In the genomic region with DNA sequence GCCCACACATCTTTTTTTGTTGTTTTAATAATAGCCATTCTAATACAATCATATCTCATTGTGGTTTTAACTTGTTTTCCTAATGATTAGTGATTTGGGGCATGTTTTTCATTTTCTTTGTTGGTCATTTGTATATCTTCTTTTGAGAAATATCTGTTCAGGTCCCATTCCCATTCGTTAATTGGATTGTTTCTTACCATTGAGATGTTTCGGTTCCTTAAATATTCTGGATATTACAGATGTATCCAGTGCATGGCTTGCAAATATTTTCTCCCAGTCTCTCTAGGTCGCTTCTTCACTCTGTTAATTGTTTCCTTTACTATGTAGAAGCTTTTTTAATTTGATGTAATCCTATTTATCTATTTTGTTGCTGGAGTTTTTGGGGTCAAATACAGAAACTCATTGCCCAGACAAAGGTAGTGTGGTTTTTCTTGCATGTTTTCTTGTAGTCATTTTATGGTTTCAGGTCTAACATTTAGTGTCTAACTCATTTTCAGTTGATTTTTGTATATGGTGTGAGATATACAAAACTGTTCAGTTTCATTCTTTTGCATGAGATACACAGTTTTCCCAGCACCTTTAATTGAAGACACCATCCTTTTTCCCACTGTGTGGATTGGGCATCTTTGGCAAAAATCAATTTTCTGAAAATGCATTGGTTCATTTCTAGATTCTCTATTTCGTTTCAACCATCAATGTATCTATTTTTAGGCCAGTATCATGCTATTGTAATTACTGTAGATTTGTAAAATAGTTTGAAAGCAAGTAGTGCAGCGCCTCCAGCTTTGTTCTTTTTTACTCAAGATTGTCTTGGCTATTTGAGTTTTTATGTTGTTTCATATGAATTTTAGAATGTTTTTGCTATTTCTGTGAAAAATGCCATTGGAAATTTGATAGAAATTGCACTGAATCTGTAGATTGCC, we compare ENCODE assay signal across 18 cellular contexts.
A peak's percentile ranks its signal among the peaks of the same experiment; 100 is the strongest.
DNase-seq lines count a peak whose midpoint lies in the region; ATAC-seq, FAIRE-seq and TF ChIP-seq lines count a peak whose summit lies in the region.
"Had no signal": no experiment of that assay in that cellular context is flagged by ENCODE, and none has a peak within 500 bp of the region (broad histone marks: within the 10 kb centered on the region; RNA-seq: fewer than 3 reads in every experiment).

No MANE protein-coding gene starts in this region.

- ATAC-seq in HG02852 (IDR thresholded peaks at IDR 0.05; ENCODE audit: unreplicated experiment) (peak; percentile 49), HG03378 (IDR thresholded peaks at IDR 0.05; ENCODE audit: unreplicated experiment) (no peak), GM21737 (IDR thresholded peaks at IDR 0.05; ENCODE audit: unreplicated experiment) (no peak)

- no peaks in the 10 kb centered on the region for H3K36me3 ChIP-seq in astrocyte (ENCODE audit: insufficient read depth, low read length)

- no peak for TF ChIP-seq CTCF in astrocyte (IDR thresholded peaks at IDR 0.05; ENCODE audit: insufficient read depth, low read depth, low read length)

- H2AFZ ChIP-seq in astrocyte (ENCODE audit: low read depth, low read length): no peak overlapping the region

- H3K9ac ChIP-seq in astrocyte (ENCODE audit: low read length): no peak overlapping the region
- H3K9ac ChIP-seq: BLaER1 treated with 17β-estradiol and CSF1 and Interleukin-3, amounts not matched to agents 10 nM and 100 nM had no signal

- H3K27me3 Mint-ChIP-seq in astrocyte (ENCODE audit: low read depth, unreplicated experiment): no peaks in the 10 kb centered on the region
- H3K27me3 Mint-ChIP-seq: CD4-positive, CD25-positive, alpha-beta regulatory T cell had no signal

- DNase-seq in GM12891 (ENCODE audit: insufficient read length, low spot score): no peak
- no peak for DNase-seq in GM19239 (ENCODE audit: insufficient read length, low spot score)
- DNase-seq in astrocyte (ENCODE audit: low read depth): no peak
- DNase-seq in NCI-H128 (lab: John Stamatoyannopoulos, UW; ENCODE audit: unreplicated experiment): no peak
- DNase-seq in GDM1 (lab: John Stamatoyannopoulos, UW): no peak
- DNase-seq: ACHN; Calu3; CD4-positive, CD25-positive, alpha-beta regulatory T cell; DMS 273 treated with DMSO at 0.1 percent for 48 hours; HCEC 1CT; HFFc6; IMR-90; Kasumi-1; KBM-7 had no signal

- no peaks in the 10 kb centered on the region for H3K9me3 ChIP-seq in astrocyte (ENCODE audit: insufficient read depth, low read depth, low read length)

- H3K27ac ChIP-seq in astrocyte (ENCODE audit: low read depth, low read length): no peak overlapping the region
- H3K27ac ChIP-seq: BLaER1 treated with 17β-estradiol and CSF1 and Interleukin-3, amounts not matched to agents 10 nM and 100 nM had no signal

- H3K27me3 ChIP-seq in astrocyte (ENCODE audit: insufficient read depth, low read length): no peaks in the 10 kb centered on the region
- H3K27me3 ChIP-seq: BLaER1 treated with 17β-estradiol and CSF1 and Interleukin-3, amounts not matched to agents 10 nM and 100 nM had no signal

- H3K4me1 ChIP-seq in astrocyte (ENCODE audit: insufficient read depth, low read length): no peaks in the 10 kb centered on the region
- H3K4me1 ChIP-seq: BLaER1 treated with 17β-estradiol and CSF1 and Interleukin-3, amounts not matched to agents 10 nM and 100 nM had no signal

- no peak overlapping the region for H3K4me3 ChIP-seq in astrocyte (ENCODE audit: insufficient read depth, low read depth, low read length)
- H3K4me3 ChIP-seq: BLaER1 treated with 17β-estradiol and CSF1 and Interleukin-3, amounts not matched to agents 10 nM and 100 nM had no signal

- no peaks in the 10 kb centered on the region for H3K79me2 ChIP-seq in astrocyte (ENCODE audit: insufficient read depth, low read length)

- no peaks in the 10 kb centered on the region for H3K36me3 Mint-ChIP-seq in astrocyte (ENCODE audit: low read depth, unreplicated experiment)

- H3K4me1 Mint-ChIP-seq in astrocyte (ENCODE audit: low read depth, unreplicated experiment): peaks cover 4% of the 10 kb centered on the region

- no peak overlapping the region for H3K27ac Mint-ChIP-seq in astrocyte (ENCODE audit: unreplicated experiment)
- H3K27ac Mint-ChIP-seq: CD4-positive, CD25-positive, alpha-beta regulatory T cell; HFFc6 had no signal

- peaks cover 4% of the 10 kb centered on the region for H3K9me3 Mint-ChIP-seq in astrocyte (ENCODE audit: unreplicated experiment)
- H3K9me3 Mint-ChIP-seq: HFFc6 had no signal

- no peak overlapping the region for H3K4me2 ChIP-seq in astrocyte (ENCODE audit: low read length)
- H3K4me2 ChIP-seq: BLaER1 treated with 17β-estradiol and CSF1 and Interleukin-3, amounts not matched to agents 10 nM and 100 nM had no signal

- no peak overlapping the region for H3K4me3 Mint-ChIP-seq in astrocyte (ENCODE audit: unreplicated experiment)
- H3K4me3 Mint-ChIP-seq: CD4-positive, CD25-positive, alpha-beta regulatory T cell; HFFc6 had no signal

- FAIRE-seq in GM12891 (lab: Jason Lieb, UNC) (no peak), GM19239 (lab: Jason Lieb, UNC) (peak; percentile 21), astrocyte (lab: Jason Lieb, UNC) (peak; percentile 39)

- H4K20me1 ChIP-seq in astrocyte (ENCODE audit: insufficient read depth, low read length): no peaks in the 10 kb centered on the region
- H4K20me1 ChIP-seq: BLaER1 treated with 17β-estradiol and CSF1 and Interleukin-3, amounts not matched to agents 10 nM and 100 nM had no signal

- no peak for TF ChIP-seq POLR2A in GM12891 (IDR thresholded peaks at IDR 0.05; ENCODE audit: low read depth, low read length)

TF ChIP-seq in GM12891, 5 proteins besides CTCF, POLR2A, EP300 and RAD21:
- TF ChIP-seq POU2F2 (IDR thresholded peaks at IDR 0.05; ENCODE audit: low read depth, low read length) (no peak), SPI1 (IDR thresholded peaks at IDR 0.05; ENCODE audit: low read depth, low read length) (peak; percentile 42; the same call in 1 of the 2 replicates), POLR2AphosphoS5 (IDR thresholded peaks at IDR 0.05; ENCODE audit: low read depth, low read length) (no peak), PAX5 (IDR thresholded peaks at IDR 0.05; ENCODE audit: insufficient read depth, low read length, severe bottlenecking) (no peak), TAF1 (IDR thresholded peaks at IDR 0.05; ENCODE audit: low read depth, low read length) (no peak)
